ENCODE assay signal across 15 cellular contexts in the genomic region with DNA sequence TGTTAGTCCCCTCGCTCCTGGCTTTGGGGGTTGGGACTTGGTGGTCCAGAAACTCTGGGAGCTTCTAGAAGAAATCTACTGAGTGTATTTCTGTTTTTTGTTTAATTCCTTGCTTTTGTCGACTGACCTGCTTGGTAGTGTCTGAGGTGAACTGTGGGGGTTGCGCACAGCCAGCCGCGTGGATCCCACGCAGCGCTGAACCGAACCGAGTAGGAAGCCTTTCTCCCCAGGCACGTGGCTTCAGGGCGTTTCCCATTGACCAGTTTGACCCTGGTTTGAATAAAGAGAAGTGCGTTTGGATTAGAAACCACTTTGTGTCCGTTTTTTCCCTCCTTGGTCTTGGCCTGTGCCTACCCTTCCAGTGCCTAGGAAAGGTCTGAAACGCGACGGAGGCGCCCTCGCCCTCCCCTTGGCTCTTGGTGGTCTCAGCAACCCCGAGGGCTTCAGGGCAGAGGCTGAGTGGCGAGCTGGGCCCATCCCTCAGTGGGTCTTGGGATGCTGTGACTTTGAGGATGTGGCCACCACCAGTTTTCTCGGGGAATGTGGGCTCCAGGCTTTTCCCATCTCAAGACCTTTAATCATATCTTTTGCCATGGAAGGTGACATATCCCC. TPM values are rescaled to one million over a fixed set of nuclear protein-coding genes. Genes with fewer than 3 reads are reported as not detected.
"Had no signal": no experiment of that assay in that cellular context is flagged by ENCODE, and none has a peak within 500 bp of the region (broad histone marks: within the 10 kb centered on the region; RNA-seq: fewer than 3 reads in every experiment).

No MANE protein-coding gene starts in this region.

- H3K9me3 ChIP-seq: breast epithelium, esophagus muscularis mucosa, mucosa of descending colon, prostate gland, sigmoid colon, upper lobe of right lung had no signal

- H3K9me3 Mint-ChIP-seq: naive thymus-derived CD8-positive, alpha-beta T cell had no signal

- H3K27ac ChIP-seq: dorsolateral prefrontal cortex, esophagus muscularis mucosa, prostate gland, sigmoid colon, upper lobe of right lung had no signal

- H3K27me3 Mint-ChIP-seq: activated naive CD8-positive, alpha-beta T cell had no signal

- H3K4me3 Mint-ChIP-seq: activated naive CD8-positive, alpha-beta T cell had no signal

- H3K4me3 ChIP-seq: breast epithelium, dorsolateral prefrontal cortex, esophagus muscularis mucosa, mucosa of descending colon, prostate gland, sigmoid colon, upper lobe of right lung had no signal

- ATAC-seq: mucosa of descending colon; naive thymus-derived CD8-positive, alpha-beta T cell; upper lobe of right lung had no signal

- H3K27me3 ChIP-seq: breast epithelium, dorsolateral prefrontal cortex, esophagus muscularis mucosa, sigmoid colon, upper lobe of right lung had no signal

- DNase-seq: activated CD4-positive, CD25-positive, alpha-beta regulatory T cell; activated effector memory CD4-positive, alpha-beta T cell treated with Interleukin-2 at 50 U/mL for 16 hours; activated T-cell treated with anti-CD3 and anti-CD28 coated beads, Interleukin-2, amount 50 U/mL, for 1 hour; anterior cingulate cortex; dorsolateral prefrontal cortex; mucosa of descending colon; naive thymus-derived CD8-positive, alpha-beta T cell; sigmoid colon; stimulated activated CD4-positive, alpha-beta T cell treated with anti-CD3 and anti-CD28 coated beads, Interleukin-12 subunit alpha, Interleukin-12 subunit beta, amount 100 ng/mL, for 4 hours; stimulated activated naive CD4-positive, alpha-beta T cell treated with Interleukin-2 at 50 U/mL for 16 hours had no signal

- H3K27ac Mint-ChIP-seq: activated naive CD8-positive, alpha-beta T cell had no signal

- H3K36me3 Mint-ChIP-seq: activated naive CD8-positive, alpha-beta T cell had no signal

RNA-seq across cellular contexts. Expression of gene APC2, which starts 14.4 kb away (rescaled TPM):
- polyA plus RNA-seq: naive thymus-derived CD8-positive, alpha-beta T cell had no signal
